19 cellular contexts compared by ENCODE assay signal in the genomic region with DNA sequence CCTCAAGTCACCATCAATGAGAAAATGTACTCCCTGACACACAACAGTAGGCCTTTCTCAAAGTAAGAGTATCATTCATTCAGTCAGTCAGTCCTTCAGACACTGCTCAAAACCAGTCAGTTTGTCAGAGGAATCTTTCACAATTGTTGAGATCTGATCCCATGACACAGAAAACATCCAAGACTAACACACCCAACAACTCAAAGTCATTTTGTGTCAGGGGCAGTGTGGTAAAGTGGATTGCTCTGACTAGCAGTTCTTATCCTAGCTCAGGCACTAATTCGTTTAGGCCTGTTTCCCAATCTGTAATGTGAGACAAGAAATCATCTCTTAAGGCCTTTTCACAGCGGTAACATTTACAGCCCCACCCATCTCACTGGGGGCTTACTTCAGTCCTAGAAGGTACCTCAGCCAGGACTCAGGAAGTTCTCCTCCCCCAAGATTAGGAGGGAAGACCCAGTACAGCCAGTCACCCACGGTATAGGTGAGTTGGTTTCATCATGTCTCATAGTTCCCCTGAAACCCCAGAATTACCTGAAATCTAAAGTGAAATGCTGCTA. TPM values are rescaled to one million over a fixed set of nuclear protein-coding genes. Genes with fewer than 3 reads are reported as not detected.
DNase-seq lines count a peak whose midpoint lies in the region; ATAC-seq and TF ChIP-seq lines count a peak whose summit lies in the region.
"Had no signal": no experiment of that assay in that cellular context is flagged by ENCODE, and none has a peak within 500 bp of the region (broad histone marks: within the 10 kb centered on the region; RNA-seq: fewer than 3 reads in every experiment).

No MANE protein-coding gene starts in this region.

- H3K14ac ChIP-seq in mesenchymal stem cell (ENCODE audit: low read length in 2 of 2): no peak overlapping the region

- H4K8ac ChIP-seq in mesenchymal stem cell (ENCODE audit: low read length): no peak overlapping the region

- H4K91ac ChIP-seq in mesenchymal stem cell (ENCODE audit: low read length): no peak overlapping the region

- H3K4me3 ChIP-seq in choroid plexus epithelial cell (ENCODE audit: low read depth, low read length) (no peak overlapping the region), mesenchymal stem cell (ENCODE audit: insufficient read depth in 1 of 2, low read depth in 1 of 2, low read length in 2 of 2) (no peak overlapping the region), sigmoid colon (no peak overlapping the region)
- H3K4me3 ChIP-seq: GM12878, GM23338 had no signal

- no peak for TF ChIP-seq CTCF in choroid plexus epithelial cell (conservative IDR thresholded peaks at IDR 0.05; ENCODE audit: low read depth, low read length)
- TF ChIP-seq CTCF in type B pancreatic cell (conservative IDR thresholded peaks at IDR 0.05): no peak
- TF ChIP-seq CTCF in sigmoid colon (IDR thresholded peaks at IDR 0.05): no peak
- TF ChIP-seq CTCF in GM10266 (IDR thresholded peaks at IDR 0.05; ENCODE audit: control insufficient read depth, insufficient read depth, low read depth, missing control alignments): no peak

- H3K23ac ChIP-seq in mesenchymal stem cell (ENCODE audit: low read length in 2 of 2): no peak overlapping the region

- H3K4me2 ChIP-seq in mesenchymal stem cell (ENCODE audit: low read length, poor library complexity, severe bottlenecking): no peak overlapping the region
- H3K4me2 ChIP-seq: GM23338 had no signal

- H3K27me3 Mint-ChIP-seq in activated CD4-positive, alpha-beta T cell treated with anti-CD3 and anti-CD28 coated beads, Interleukin-2, amount 10 ng/mL, durations not matched to agents 24 days and 14 days: peaks cover 3% of the 10 kb centered on the region
- H3K27me3 Mint-ChIP-seq in type B pancreatic cell: peaks cover 3% of the 10 kb centered on the region

- no peaks in the 10 kb centered on the region for H3K36me3 Mint-ChIP-seq in activated CD4-positive, alpha-beta T cell treated with anti-CD3 and anti-CD28 coated beads, Interleukin-2, amount 10 ng/mL, durations not matched to agents 24 days and 14 days (ENCODE audit: low read depth)
- no peaks in the 10 kb centered on the region for H3K36me3 Mint-ChIP-seq in type B pancreatic cell
- H3K36me3 Mint-ChIP-seq: CD4-positive, CD25-positive, alpha-beta regulatory T cell had no signal

- H3K4me1 ChIP-seq in mesenchymal stem cell (ENCODE audit: control insufficient read depth, insufficient read depth, low read depth, low read length) (peaks cover 3% of the 10 kb centered on the region), sigmoid colon (no peaks in the 10 kb centered on the region)
- H3K4me1 ChIP-seq: BE2C, Caco-2 had no signal

- H2AFZ ChIP-seq in mesenchymal stem cell (ENCODE audit: low read depth, low read length): no peak overlapping the region
- H2AFZ ChIP-seq: GM23338 had no signal

- intact Hi-C loops in activated CD4-positive, alpha-beta T cell treated with anti-CD3 and anti-CD28 coated beads, Interleukin-2, amount 10 ng/mL, durations not matched to agents 24 days and 14 days (cut with micrococcal nuclease): loop anchor here (10.0 kb wide), 1 partner anchor 206 kb away; a partner anchor contains a TSS
- intact Hi-C loops in sigmoid colon (cut with DNase I): loop anchor here (5.0 to 10.0 kb wide), 3 partner anchors 34 to 856 kb away; no protein-coding TSS in a partner anchor

- peaks cover 10% of the 10 kb centered on the region for H3K4me1 Mint-ChIP-seq in activated CD4-positive, alpha-beta T cell treated with anti-CD3 and anti-CD28 coated beads, Interleukin-2, amount 10 ng/mL, durations not matched to agents 24 days and 14 days
- H3K4me1 Mint-ChIP-seq in type B pancreatic cell (ENCODE audit: unreplicated experiment): peaks cover 11% of the 10 kb centered on the region
- H3K4me1 Mint-ChIP-seq: GM23338 had no signal

- no peak overlapping the region for H3K27ac Mint-ChIP-seq in activated CD4-positive, alpha-beta T cell treated with anti-CD3 and anti-CD28 coated beads, Interleukin-2, amount 10 ng/mL, durations not matched to agents 24 days and 14 days
- H3K27ac Mint-ChIP-seq in type B pancreatic cell: peak overlapping the region; percentile 64
- H3K27ac Mint-ChIP-seq: CD4-positive, CD25-positive, alpha-beta regulatory T cell; GM23338 had no signal

- peaks cover 0 to 6% of the 10 kb centered on the region in 2 experiments for H3K36me3 ChIP-seq in mesenchymal stem cell (ENCODE audit: control insufficient read depth in 1 of 2, insufficient read depth in 2 of 2, low read depth in 1 of 2, low read length in 2 of 2)
- no peaks in the 10 kb centered on the region for H3K36me3 ChIP-seq in sigmoid colon
- H3K36me3 ChIP-seq: BE2C had no signal

- no peak overlapping the region for H2BK5ac ChIP-seq in mesenchymal stem cell (ENCODE audit: low read depth, low read length, poor library complexity, severe bottlenecking)

- peak overlapping the region in 1 of 2 experiments; percentile 11 for H2BK12ac ChIP-seq in mesenchymal stem cell (ENCODE audit: low read length in 2 of 2)

- H3K9me3 ChIP-seq in mesenchymal stem cell (ENCODE audit: control insufficient read depth, low read length) (no peaks in the 10 kb centered on the region), sigmoid colon (no peaks in the 10 kb centered on the region)
- H3K9me3 ChIP-seq: BE2C, Caco-2 had no signal

- H3K9ac ChIP-seq in mesenchymal stem cell (ENCODE audit: low read length): no peak overlapping the region

- H2AK5ac ChIP-seq in mesenchymal stem cell (ENCODE audit: low read length, severe bottlenecking): no peak overlapping the region

- no peaks in the 10 kb centered on the region for H3K27me3 ChIP-seq in mesenchymal stem cell (ENCODE audit: control insufficient read depth in 1 of 2, insufficient read depth in 1 of 2, low read length in 2 of 2)
- H3K27me3 ChIP-seq in sigmoid colon: no peaks in the 10 kb centered on the region
- H3K27me3 ChIP-seq: BE2C had no signal

- ATAC-seq in HG03045 (IDR thresholded peaks at IDR 0.05; ENCODE audit: unreplicated experiment): no peak
- ATAC-seq: GM12878, GM23338 had no signal

- H3K18ac ChIP-seq in mesenchymal stem cell (ENCODE audit: low read depth in 1 of 2, low read length in 2 of 2): peak overlapping the region; percentile 31 to 82

- H3K9me3 Mint-ChIP-seq in activated CD4-positive, alpha-beta T cell treated with anti-CD3 and anti-CD28 coated beads, Interleukin-2, amount 10 ng/mL, durations not matched to agents 24 days and 14 days: no peaks in the 10 kb centered on the region
- peaks cover 5% of the 10 kb centered on the region for H3K9me3 Mint-ChIP-seq in type B pancreatic cell
- H3K9me3 Mint-ChIP-seq: CD4-positive, CD25-positive, alpha-beta regulatory T cell; GM23338 had no signal

- 56% methylated on average over 3 of the region's 3 CpGs for WGBS in mesenchymal stem cell
- WGBS in sigmoid colon, 2 donors: 88 to 93% methylated on average over 3 of the region's 3 CpGs

- H2BK120ac ChIP-seq in mesenchymal stem cell (ENCODE audit: low read depth, low read length): no peak overlapping the region

- no peak overlapping the region for H3K4me3 Mint-ChIP-seq in activated CD4-positive, alpha-beta T cell treated with anti-CD3 and anti-CD28 coated beads, Interleukin-2, amount 10 ng/mL, durations not matched to agents 24 days and 14 days
- no peak overlapping the region for H3K4me3 Mint-ChIP-seq in type B pancreatic cell
- H3K4me3 Mint-ChIP-seq: CD4-positive, CD25-positive, alpha-beta regulatory T cell; GM23338 had no signal

- H2BK15ac ChIP-seq in mesenchymal stem cell (ENCODE audit: low read depth, poor library complexity, severe bottlenecking): no peak overlapping the region

- peak; percentile 40 for DNase-seq in activated CD4-positive, alpha-beta T cell treated with anti-CD3 and anti-CD28 coated beads, Interleukin-2, amount 10 ng/mL, durations not matched to agents 24 days and 14 days
- DNase-seq in activated CD4-positive, alpha-beta T cell treated with anti-CD3 and anti-CD28 coated beads, Interleukin-2, amount 50 U/mL, for 4 hours: no peak
- DNase-seq in choroid plexus epithelial cell (ENCODE audit: low read depth): peak; percentile 31
- DNase-seq in mesenchymal stem cell: peak; percentile 51
- DNase-seq in type B pancreatic cell (ENCODE audit: extremely low spot score, unreplicated experiment): no peak
- DNase-seq in sigmoid colon: no peak
- no peak for DNase-seq in GM10266 (ENCODE audit: extremely low spot score)
- DNase-seq: BE2C; Caco-2; CD4-positive, CD25-positive, alpha-beta regulatory T cell; GF-D8; NCI-H1694 treated with DMSO at 0.1 percent for 48 hours; NCI-H524; NCI-H82; SIG-M5 had no signal

- peak overlapping the region in 1 of 2 experiments; percentile 3 for H3K4ac ChIP-seq in mesenchymal stem cell (ENCODE audit: low read depth in 1 of 2, low read length in 2 of 2)

- no peak for TF ChIP-seq EP300 in sigmoid colon (IDR thresholded peaks at IDR 0.05)

- H3K79me1 ChIP-seq in mesenchymal stem cell (replicated peaks; ENCODE audit: low read length, poor library complexity, severe bottlenecking): no peaks in the 10 kb centered on the region

- H3K27ac ChIP-seq in mesenchymal stem cell (ENCODE audit: low read length, poor library complexity, severe bottlenecking): no peak overlapping the region
- no peak overlapping the region for H3K27ac ChIP-seq in sigmoid colon
- H3K27ac ChIP-seq: RWPE1 had no signal

- TF ChIP-seq POLR2A in sigmoid colon (IDR thresholded peaks at IDR 0.05): no peak

RNA-seq across cellular contexts. Expression of a gene that starts 31.9 kb away (rescaled TPM):
- total RNA-seq in activated CD4-positive, alpha-beta T cell treated with anti-CD3 and anti-CD28 coated beads, Interleukin-2, amount 10 ng/mL, durations not matched to agents 24 days and 14 days: not detected in 2 replicates
- polyA plus RNA-seq in mesenchymal stem cell (2013, experiment 1 of 2): 1.4 TPM
- polyA plus RNA-seq in mesenchymal stem cell (2013, experiment 2 of 2): 0.86 TPM
- total RNA-seq in type B pancreatic cell (ENCODE audit: low replicate concordance): 8.6 and 14.7 TPM in 2 replicates
- 1 to 10 TPM in 3 of 4 donors, under 1 TPM in 1; 0.66 to 8.3 (median 3.7) TPM for total RNA-seq in sigmoid colon
- 1 to 10 TPM in 1 of 3 donors, under 1 TPM in 1, not detected in 1; under 0.01 to 1.0 TPM for polyA plus RNA-seq in sigmoid colon
- total RNA-seq: GM12878 had no signal
- polyA plus RNA-seq: CD4-positive, CD25-positive, alpha-beta regulatory T cell; GM12878 had no signal

Comparison
In these comparisons a context has a peak if more than half of its experiments do, and no peak if none do; other contexts are left out.
1. DNase-seq: peak in activated CD4-positive, alpha-beta T cell treated with anti-CD3 and anti-CD28 coated beads, Interleukin-2, amount 10 ng/mL, durations not matched to agents 24 days and 14 days (single experiment), choroid plexus epithelial cell (single experiment) and mesenchymal stem cell (single experiment); none in activated CD4-positive, alpha-beta T cell treated with anti-CD3 and anti-CD28 coated beads, Interleukin-2, amount 50 U/mL, for 4 hours (0 of 2), type B pancreatic cell (single experiment), sigmoid colon (single experiment) and GM10266 (single experiment).